Comparison of ENCODE assay signal across 12 cellular contexts in the genomic region with DNA sequence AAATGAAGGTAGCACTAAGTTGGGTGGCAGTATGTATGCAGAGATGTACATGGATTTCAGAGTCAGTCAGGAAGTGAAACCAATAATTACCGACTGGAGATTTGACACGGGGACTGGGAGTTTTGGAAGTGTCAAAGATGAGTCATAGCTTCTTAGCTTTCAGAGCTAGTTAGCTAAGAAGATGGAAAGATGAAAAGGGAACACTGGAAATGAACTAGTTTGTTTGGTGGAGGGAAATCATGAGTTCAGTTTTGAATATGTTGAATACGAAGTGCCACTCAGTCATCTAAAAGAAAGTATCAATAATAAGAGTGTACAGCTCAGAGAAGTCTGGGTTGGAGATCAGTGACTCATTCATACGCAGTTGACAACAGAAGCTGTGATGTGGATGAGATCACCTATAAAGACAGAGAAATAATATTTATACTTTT. TPM values are rescaled to one million over a fixed set of nuclear protein-coding genes. Genes with fewer than 3 reads are reported as not detected.
DNase-seq lines count a peak whose midpoint lies in the region; ATAC-seq, FAIRE-seq and TF ChIP-seq lines count a peak whose summit lies in the region.
"Had no signal": no experiment of that assay in that cellular context is flagged by ENCODE, and none has a peak within 500 bp of the region (broad histone marks: within the 10 kb centered on the region; RNA-seq: fewer than 3 reads in every experiment).

No MANE protein-coding gene starts in this region.

- TF ChIP-seq CTCF in natural killer cell (IDR thresholded peaks at IDR 0.05) = no peak

- no peak for ATAC-seq in natural killer cell

- no peak for TF ChIP-seq POLR2A in GM12891 (IDR thresholded peaks at IDR 0.05; ENCODE audit: low read depth, low read length)

- H3K27ac Mint-ChIP-seq in natural killer cell = peak overlapping the region; percentile 3 to 8
- H3K27ac Mint-ChIP-seq: stimulated activated naive B cell treated with anti-CD40 and anti-IgM and Interleukin-4, amounts not matched to agents 10 μg/mL and 1 μg/mL and 100 μg/mL, for 72 hours had no signal

- intact Hi-C loops in natural killer cell (cut with micrococcal nuclease) = no loop called here

- H3K27me3 Mint-ChIP-seq in natural killer cell (ENCODE audit: low read depth in 2 of 2) = no peaks in the 10 kb centered on the region
- H3K27me3 Mint-ChIP-seq: stimulated activated naive B cell treated with anti-CD40 and anti-IgM and Interleukin-4, amounts not matched to agents 10 μg/mL and 1 μg/mL and 100 μg/mL, for 72 hours had no signal

- H3K36me3 Mint-ChIP-seq in natural killer cell = peaks cover 12% of the 10 kb centered on the region

- H3K9me3 Mint-ChIP-seq in natural killer cell = no peaks in the 10 kb centered on the region
- H3K9me3 Mint-ChIP-seq: stimulated activated naive B cell treated with anti-CD40 and anti-IgM and Interleukin-4, amounts not matched to agents 10 μg/mL and 1 μg/mL and 100 μg/mL, for 72 hours had no signal

- H3K4me3 Mint-ChIP-seq in natural killer cell = no peak overlapping the region
- H3K4me3 Mint-ChIP-seq: stimulated activated naive B cell treated with anti-CD40 and anti-IgM and Interleukin-4, amounts not matched to agents 10 μg/mL and 1 μg/mL and 100 μg/mL, for 72 hours had no signal

- peak; percentile 5 for FAIRE-seq in GM12891 (lab: Jason Lieb, UNC)

- peaks cover 0 to 14% of the 10 kb centered on the region in 2 donors for H3K4me1 Mint-ChIP-seq in natural killer cell

- DNase-seq in GM12891 (ENCODE audit: insufficient read length, low spot score) = no peak
- DNase-seq in LHCN-M2 (ENCODE audit: low read depth) = peak; percentile 40
- DNase-seq in astrocyte of the hippocampus (ENCODE audit: low read depth, low spot score) = peak; percentile 42
- DNase-seq in natural killer cell = no peak
- no peak for DNase-seq in HuH-7 (ENCODE audit: low spot score)
- no peak for DNase-seq in NCI-H82 (lab: John Stamatoyannopoulos, UW)
- DNase-seq in NCI-H446 treated with DMSO at 0.1 percent for 48 hours (lab: John Stamatoyannopoulos, UW) = no peak
- DNase-seq: activated gamma-delta T cell; effector CD8-positive, alpha-beta T cell; NCI-H146; stimulated activated naive B cell treated with anti-CD40 and anti-IgM and Interleukin-4, amounts not matched to agents 10 μg/mL and 1 μg/mL and 100 μg/mL, for 72 hours; T1000 had no signal

TF ChIP-seq in GM12891, 5 proteins besides CTCF, POLR2A, EP300 and RAD21:
- TF ChIP-seq POLR2AphosphoS5 (IDR thresholded peaks at IDR 0.05; ENCODE audit: low read depth, low read length) = no peak
- no peak for TF ChIP-seq TAF1 (IDR thresholded peaks at IDR 0.05; ENCODE audit: low read depth, low read length)
- TF ChIP-seq SPI1 (IDR thresholded peaks at IDR 0.05; ENCODE audit: low read depth, low read length) = peak; percentile 80
- no peak for TF ChIP-seq PAX5 (IDR thresholded peaks at IDR 0.05; ENCODE audit: insufficient read depth, low read length, severe bottlenecking)

RNA-seq across cellular contexts. Expression of a gene that starts 7.5 kb away (rescaled TPM):
- 11.8 TPM for polyA plus RNA-seq in GM12891 (2012; ENCODE audit: low read depth, missing spikeins)
- 15.8 and 16.0 TPM in 2 replicates for total RNA-seq in LHCN-M2 (2014; rRNA removed)
- 8.2 TPM for polyA plus RNA-seq in LHCN-M2 (2012)
- total RNA-seq in natural killer cell = 10 to 100 TPM in 2 of 3 donors, 1 to 10 TPM in 1; 8.4 to 11.1 (median 10.0) TPM

RNA-seq across cellular contexts. Expression of a gene that starts 7.6 kb away (rescaled TPM):
- 24.5 TPM for polyA plus RNA-seq in GM12891 (2012; ENCODE audit: low read depth, missing spikeins)
- total RNA-seq in LHCN-M2 (2014; rRNA removed) = 13.0 and 15.3 TPM in 2 replicates
- polyA plus RNA-seq in LHCN-M2 (2012) = 14.7 TPM
- total RNA-seq in natural killer cell = 10 to 100 TPM; 63.4 to 75.9 (median 63.7) TPM

Comparison
In these comparisons a context has a peak if more than half of its experiments do, and no peak if none do; other contexts are left out.
1. DNase-seq: peak in LHCN-M2 (single experiment) and astrocyte of the hippocampus (single experiment); none in GM12891 (single experiment), natural killer cell (single experiment), HuH-7 (single experiment), NCI-H82 (single experiment) and NCI-H446 treated with DMSO at 0.1 percent for 48 hours (single experiment).